ENCODE assay signal across 12 cellular contexts in genomic region chr16:12239953-12240485, GRCh38.
DNase-seq lines count a peak whose midpoint lies in the region; ATAC-seq and TF ChIP-seq lines count a peak whose summit lies in the region.
"Had no signal": no experiment of that assay in that cellular context is flagged by ENCODE, and none has a peak within 500 bp of the region (broad histone marks: within the 10 kb centered on the region; RNA-seq: fewer than 3 reads in every experiment).

No MANE protein-coding gene starts in this region.

- H3K9me3 ChIP-seq in right atrium auricular region: no peaks in the 10 kb centered on the region
- H3K9me3 ChIP-seq: ovary had no signal

- peak; percentile 77 for ATAC-seq in Right ventricle myocardium inferior
- ATAC-seq: activated T-cell treated with anti-CD3 and anti-CD28 coated beads, Interleukin-2, amount 50 U/mL, for 4 hours had no signal

- no peaks in the 10 kb centered on the region for H3K27me3 Mint-ChIP-seq in activated T-cell treated with anti-CD3 and anti-CD28 coated beads, Interleukin-2, amount 50 U/mL, for 24 hours

- DNase-seq in Right ventricle myocardium inferior (ENCODE audit: missing footprints) (no peak), right atrium auricular region (ENCODE audit: low spot score) (no peak), choroid plexus epithelial cell (ENCODE audit: low read depth) (peak; percentile 66), medulla oblongata (ENCODE audit: extremely low spot score) (peak; percentile 60), 8988T (no peak), DMS114 treated with DMSO at 0.1 percent for 48 hours (lab: John Stamatoyannopoulos, UW; ENCODE audit: unreplicated experiment) (no peak), activated gamma-delta T cell (lab: John Stamatoyannopoulos, UW) (no peak)
- no peak for DNase-seq in activated T-cell treated with anti-CD3 and anti-CD28 coated beads, Interleukin-2, amount 50 U/mL, for 24 hours
- DNase-seq: activated T-cell treated with anti-CD3 and anti-CD28 coated beads, Interleukin-2, amount 50 U/mL, for 4 hours; AML-193; ovary; stimulated activated CD4-positive, alpha-beta T cell treated with anti-CD3 and anti-CD28 coated beads, Interleukin-1b, Interleukin-23, amount 100 ng/mL, for 48 hours had no signal

- H3K4me3 Mint-ChIP-seq in activated T-cell treated with anti-CD3 and anti-CD28 coated beads, Interleukin-2, amount 50 U/mL, for 24 hours: no peak overlapping the region
- H3K4me3 Mint-ChIP-seq: activated T-cell treated with anti-CD3 and anti-CD28 coated beads, Interleukin-2, amount 50 U/mL, for 4 hours had no signal

- intact Hi-C loops in Right ventricle myocardium inferior (cut with DNase I): no loop called here

- H3K36me3 ChIP-seq in right atrium auricular region: no peaks in the 10 kb centered on the region
- H3K36me3 ChIP-seq: ovary had no signal

- peaks cover 0 to 17% of the 10 kb centered on the region in 2 donors for H3K4me1 ChIP-seq in right atrium auricular region

- H3K4me3 ChIP-seq in right atrium auricular region (no peak overlapping the region), choroid plexus epithelial cell (ENCODE audit: low read depth, low read length) (no peak overlapping the region)
- H3K4me3 ChIP-seq: ovary had no signal

- H3K27me3 ChIP-seq in right atrium auricular region: no peaks in the 10 kb centered on the region
- H3K27me3 ChIP-seq: ovary had no signal

- H3K27ac ChIP-seq in right atrium auricular region: peak overlapping the region in 1 of 2 donors; percentile 13

- no peaks in the 10 kb centered on the region for H3K4me1 Mint-ChIP-seq in activated T-cell treated with anti-CD3 and anti-CD28 coated beads, Interleukin-2, amount 50 U/mL, for 24 hours (ENCODE audit: low read depth)

- H3K27ac Mint-ChIP-seq in activated T-cell treated with anti-CD3 and anti-CD28 coated beads, Interleukin-2, amount 50 U/mL, for 24 hours: no peak overlapping the region

- TF ChIP-seq CTCF in right atrium auricular region (IDR thresholded peaks at IDR 0.05) (no peak), choroid plexus epithelial cell (conservative IDR thresholded peaks at IDR 0.05; ENCODE audit: low read depth, low read length) (no peak)

- H3K36me3 Mint-ChIP-seq in activated T-cell treated with anti-CD3 and anti-CD28 coated beads, Interleukin-2, amount 50 U/mL, for 24 hours (ENCODE audit: low read depth): peaks cover 1% of the 10 kb centered on the region

- H3K9me3 Mint-ChIP-seq in activated T-cell treated with anti-CD3 and anti-CD28 coated beads, Interleukin-2, amount 50 U/mL, for 24 hours: no peaks in the 10 kb centered on the region
- H3K9me3 Mint-ChIP-seq: activated T-cell treated with anti-CD3 and anti-CD28 coated beads, Interleukin-2, amount 50 U/mL, for 4 hours had no signal

Comparison
In these comparisons a context has a peak if more than half of its experiments do, and no peak if none do; other contexts are left out.
1. DNase-seq: peak in choroid plexus epithelial cell (single experiment) and medulla oblongata (single experiment); none in Right ventricle myocardium inferior (single experiment), right atrium auricular region (single experiment), 8988T (single experiment), DMS114 treated with DMSO at 0.1 percent for 48 hours (single experiment), activated gamma-delta T cell (single experiment) and activated T-cell treated with anti-CD3 and anti-CD28 coated beads, Interleukin-2, amount 50 U/mL, for 24 hours (single experiment).